ENCODE assay signal across 12 cellular contexts in genomic region chrX:153433161-153433680, GRCh38. TPM values are rescaled to one million over a fixed set of nuclear protein-coding genes. Genes with fewer than 3 reads are reported as not detected.
"Had no signal": no experiment of that assay in that cellular context is flagged by ENCODE, and none has a peak within 500 bp of the region (broad histone marks: within the 10 kb centered on the region; RNA-seq: fewer than 3 reads in every experiment).

No MANE protein-coding gene starts in this region.

- H3K4me2 ChIP-seq: GM23338 had no signal

- H3K9ac ChIP-seq: GM23248 had no signal

- ATAC-seq: GM23338, HCT116 had no signal

- H3K4me3 Mint-ChIP-seq: GM23338, H9, HFFc6 had no signal

- H3K9me3 ChIP-seq: HAP-1 had no signal

- H3K36me3 ChIP-seq: HAP-1 had no signal

- FAIRE-seq: H1, H54 had no signal

- H3K9me3 Mint-ChIP-seq: HFFc6 had no signal

- H3K4me1 Mint-ChIP-seq: GM23338, H9 had no signal

- H3K4me3 ChIP-seq: GM23248, GM23338, HAP-1 had no signal

- H3K4me1 ChIP-seq: HAP-1 had no signal

- DNase-seq: GM23248, GOT3, H9, HCEC 1CT, HFFc6 had no signal

- H3K27ac Mint-ChIP-seq: GM23338, H9, HFFc6 had no signal

- H2AFZ ChIP-seq: GM23248, GM23338 had no signal

- H3K27ac ChIP-seq: GM23248 had no signal

RNA-seq across cellular contexts. Expression of gene ZFP92, which starts 21.9 kb away (rescaled TPM):
- total RNA-seq: H4, H7 had no signal
- polyA plus RNA-seq: GM23248 had no signal

RNA-seq across cellular contexts. Expression of gene PNMA6E, which starts 32.1 kb away (rescaled TPM):
- total RNA-seq: GM23248, GM23338, H1, H4, H7, H9, HFFc6 had no signal
- polyA plus RNA-seq: GM23248, GM23338, H1 had no signal
